Comparison of ENCODE assay signal across 16 cellular contexts in the genomic region with DNA sequence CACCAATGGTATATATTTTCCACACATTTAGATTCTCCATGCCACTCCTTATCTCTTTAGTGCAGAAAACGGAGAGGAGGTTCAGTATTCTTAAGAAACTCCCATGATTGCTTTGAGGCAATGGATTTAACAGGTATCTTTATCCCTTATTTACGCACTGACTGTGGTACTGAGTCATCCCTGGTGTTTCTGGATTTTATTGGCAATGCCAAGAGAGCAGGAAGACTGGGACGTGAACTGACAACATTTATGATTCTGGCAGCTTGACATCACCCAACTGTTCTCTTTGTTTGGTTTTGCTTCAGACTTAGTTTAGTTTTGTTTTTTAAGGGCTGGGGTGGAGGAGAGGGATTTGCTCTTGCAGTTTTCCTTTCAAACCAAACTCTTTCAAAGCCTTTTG.
DNase-seq lines count a peak whose midpoint lies in the region; ATAC-seq and TF ChIP-seq lines count a peak whose summit lies in the region.
"Had no signal": no experiment of that assay in that cellular context is flagged by ENCODE, and none has a peak within 500 bp of the region (broad histone marks: within the 10 kb centered on the region; RNA-seq: fewer than 3 reads in every experiment).

No MANE protein-coding gene starts in this region.

- H3K9ac ChIP-seq in colonic mucosa (ENCODE audit: low read depth in 2 of 2, low read length in 2 of 2), result no peak overlapping the region
- H3K9ac ChIP-seq: GM23248 had no signal

- H3K4me1 ChIP-seq in A673 (ENCODE audit: insufficient read depth, low read length, poor library complexity, severe bottlenecking), result no peaks in the 10 kb centered on the region
- no peaks in the 10 kb centered on the region for H3K4me1 ChIP-seq in colonic mucosa
- H3K4me1 ChIP-seq: right lobe of liver had no signal

- TF ChIP-seq CTCF in A673 (conservative IDR thresholded peaks at IDR 0.05; ENCODE audit: low read depth, low read length), result no peak
- TF ChIP-seq CTCF in LNCaP clone FGC (IDR thresholded peaks at IDR 0.05; ENCODE audit: control insufficient read depth, extremely low read depth, insufficient read depth), result no peak
- TF ChIP-seq CTCF in colonic mucosa (IDR thresholded peaks at IDR 0.05), result no peak

- no peak overlapping the region for H3K27ac ChIP-seq in A673 (ENCODE audit: low read depth, low read length, poor library complexity, severe bottlenecking)
- H3K27ac ChIP-seq in colonic mucosa, result no peak overlapping the region
- H3K27ac ChIP-seq: GM23248, right lobe of liver had no signal

- H3K4me3 ChIP-seq in A673 (ENCODE audit: low read depth, low read length, poor library complexity, severe bottlenecking) (no peak overlapping the region), LNCaP clone FGC (ENCODE audit: low read depth, low read length) (no peak overlapping the region), colonic mucosa (no peak overlapping the region)
- H3K4me3 ChIP-seq: GM23248, right lobe of liver had no signal

- DNase-seq in A673 (ENCODE audit: low spot score) (peak; percentile 33), LNCaP clone FGC (ENCODE audit: low read depth) (peak; percentile 95), colonic mucosa (peak; percentile 56), left colon (no peak), SKM-1 treated with dmso at 0.1 percent for 144 hours (lab: John Stamatoyannopoulos, UW; ENCODE audit: unreplicated experiment) (no peak), AG08396 (ENCODE audit: low spot score) (no peak)
- DNase-seq: activated CD4-positive, alpha-beta T cell treated with anti-CD3 and anti-CD28 coated beads, Interleukin-2, amount 50 U/mL, for 48 hours; activated T-cell treated with anti-CD3 and anti-CD28 coated beads, Interleukin-2, amount 50 U/mL, for 24 hours; COR-L47; GF-D8; GM23248; NCI-H1092 treated with DMSO at 0.1 percent for 48 hours; right lobe of liver; stimulated activated CD4-positive, alpha-beta T cell treated with anti-CD3 and anti-CD28 coated beads, Interleukin-2, amount 100 ng/mL, for 24 hours had no signal

- H3K27me3 ChIP-seq in A673 (replicated peaks; ENCODE audit: insufficient read depth, low read depth, low read length, poor library complexity) (no peaks in the 10 kb centered on the region), colonic mucosa (no peaks in the 10 kb centered on the region)
- H3K27me3 ChIP-seq: right lobe of liver had no signal

- H3K36me3 ChIP-seq in A673 (ENCODE audit: insufficient read depth, low read length, poor library complexity, severe bottlenecking), result no peaks in the 10 kb centered on the region
- H3K36me3 ChIP-seq in colonic mucosa, result no peaks in the 10 kb centered on the region
- H3K36me3 ChIP-seq: right lobe of liver had no signal

- POLR2A ChIA-PET in A673 (lab: Charles Lee; ENCODE audit: low non-redundant PET), result no interaction called here

- ATAC-seq in left colon (peak; percentile 87), GM19397 (IDR thresholded peaks at IDR 0.05; ENCODE audit: unreplicated experiment) (no peak), HG03520 (IDR thresholded peaks at IDR 0.05; ENCODE audit: unreplicated experiment) (no peak)

- no TSS peak for BruUV-seq in A673 (replicated peaks; lab: Mats Ljungman, UMichigan)

- intact Hi-C loops in A673 (cut with micrococcal nuclease; ENCODE audit: unreplicated experiment), result no loop called here
- intact Hi-C loops in colonic mucosa (cut with DNase I), result no loop called here
- intact Hi-C loops in left colon (cut with DNase I, micrococcal nuclease), result loop anchor here in 1 of 2 donors (5.0 kb wide), 1 partner anchor 104 kb away; no protein-coding TSS in a partner anchor

- CTCF ChIA-PET in A673 (lab: Charles Lee), result no interaction called here

- H3K9me3 ChIP-seq in A673 (ENCODE audit: low read depth, low read length, poor library complexity, severe bottlenecking) (no peaks in the 10 kb centered on the region), colonic mucosa (no peaks in the 10 kb centered on the region)
- H3K9me3 ChIP-seq: right lobe of liver had no signal

Comparison
In these comparisons a context has a peak if more than half of its experiments do, and no peak if none do; other contexts are left out.
1. DNase-seq: peak in A673 (single experiment), LNCaP clone FGC (single experiment) and colonic mucosa (single experiment); none in left colon (0 of 2), SKM-1 treated with dmso at 0.1 percent for 144 hours (single experiment) and AG08396 (single experiment).